Comparison of ENCODE assay signal across 36 cellular contexts in genomic region chr5:39160576-39161213, GRCh38. TPM values are rescaled to one million over a fixed set of nuclear protein-coding genes. Genes with fewer than 3 reads are reported as not detected.
A peak's percentile ranks its signal among the peaks of the same experiment; 100 is the strongest.
DNase-seq lines count a peak whose midpoint lies in the region; ATAC-seq and TF ChIP-seq lines count a peak whose summit lies in the region.
"Had no signal": no experiment of that assay in that cellular context is flagged by ENCODE, and none has a peak within 500 bp of the region (broad histone marks: within the 10 kb centered on the region; RNA-seq: fewer than 3 reads in every experiment).

No MANE protein-coding gene starts in this region.

- H3K27me3 ChIP-seq in CD4-positive, alpha-beta memory T cell (ENCODE audit: insufficient read depth, low read length), result no peaks in the 10 kb centered on the region
- H3K27me3 ChIP-seq in naive thymus-derived CD4-positive, alpha-beta T cell (ENCODE audit: control insufficient read depth in 2 of 2, insufficient read depth in 2 of 2, low read length in 2 of 2), result no peaks in the 10 kb centered on the region
- H3K27me3 ChIP-seq: brain microvascular endothelial cell, gastroesophageal sphincter, neural progenitor cell, right atrium auricular region, testis had no signal

- no peak overlapping the region for H3K4me3 ChIP-seq in CD4-positive, alpha-beta memory T cell (ENCODE audit: low read length in 2 of 2)
- no peak overlapping the region for H3K4me3 ChIP-seq in naive thymus-derived CD4-positive, alpha-beta T cell (ENCODE audit: low read length)
- H3K4me3 ChIP-seq: A549, gastroesophageal sphincter, GM12878, GM23338, neural progenitor cell, right atrium auricular region, SJCRH30, testis had no signal

- no peaks in the 10 kb centered on the region for H3K9me3 ChIP-seq in CD4-positive, alpha-beta memory T cell (ENCODE audit: control insufficient read depth in 1 of 2, low read length in 2 of 2)
- H3K9me3 ChIP-seq in naive thymus-derived CD4-positive, alpha-beta T cell (ENCODE audit: control insufficient read depth in 2 of 3, low read length in 3 of 3), result no peaks in the 10 kb centered on the region
- H3K9me3 ChIP-seq: A549, gastroesophageal sphincter, right atrium auricular region, SJCRH30, testis had no signal

- peaks cover 100% of the 10 kb centered on the region for H3K4me1 ChIP-seq in CD4-positive, alpha-beta memory T cell (ENCODE audit: insufficient read depth, low read length)
- peaks cover 68 to 89% of the 10 kb centered on the region in 2 donors for H3K4me1 ChIP-seq in naive thymus-derived CD4-positive, alpha-beta T cell (ENCODE audit: control insufficient read depth in 2 of 2, insufficient read depth in 2 of 2, low read length in 2 of 2)
- H3K4me1 ChIP-seq: gastroesophageal sphincter, neural progenitor cell, parathyroid adenoma, right atrium auricular region, SJCRH30, testis had no signal

- ATAC-seq in activated CD8-positive, alpha-beta T cell treated with anti-CD3 and anti-CD28 coated beads for 36 hours, result no peak
- no peak for ATAC-seq in activated CD8-positive, alpha-beta T cell treated with anti-CD3 and anti-CD28 coated beads, Interleukin-2, amount 10 ng/mL, durations not matched to agents 7 days and 5 days
- ATAC-seq in naive thymus-derived CD4-positive, alpha-beta T cell, result peak; percentile 51
- ATAC-seq in HG03159 (IDR thresholded peaks at IDR 0.05; ENCODE audit: unreplicated experiment), result no peak
- ATAC-seq: A549, gastroesophageal sphincter, GM12878, GM23338 had no signal

- peak overlapping the region; percentile 16 for H3K27ac ChIP-seq in CD4-positive, alpha-beta memory T cell (ENCODE audit: low read depth, low read length)
- peak overlapping the region; percentile 52 for H3K27ac ChIP-seq in naive thymus-derived CD4-positive, alpha-beta T cell (ENCODE audit: low read depth, low read length)
- H3K27ac ChIP-seq: A549, brain microvascular endothelial cell, gastroesophageal sphincter, neural progenitor cell, parathyroid adenoma, right atrium auricular region, SJCRH30, testis, WERI-Rb-1 had no signal

- peaks cover 88% of the 10 kb centered on the region for H3K4me1 Mint-ChIP-seq in activated CD8-positive, alpha-beta T cell treated with anti-CD3 and anti-CD28 coated beads for 36 hours (ENCODE audit: low read depth)
- peaks cover 88% of the 10 kb centered on the region for H3K4me1 Mint-ChIP-seq in activated CD8-positive, alpha-beta T cell treated with anti-CD3 and anti-CD28 coated beads, Interleukin-2, amount 10 ng/mL, durations not matched to agents 7 days and 5 days (ENCODE audit: low read depth)
- peaks cover 69 to 93% (median 80%) of the 10 kb centered on the region in 4 donors for H3K4me1 Mint-ChIP-seq in CD4-positive, alpha-beta memory T cell
- peaks cover 86% of the 10 kb centered on the region for H3K4me1 Mint-ChIP-seq in activated CD4-positive, alpha-beta memory T cell treated with anti-CD3 and anti-CD28 coated beads, Interleukin-2, amount 10 ng/mL, durations not matched to agents 7 days and 5 days
- H3K4me1 Mint-ChIP-seq in naive thymus-derived CD4-positive, alpha-beta T cell, result peaks cover 68 to 99% (median 92%) of the 10 kb centered on the region in 7 donors
- H3K4me1 Mint-ChIP-seq: GM23338 had no signal

- POLR2A ChIA-PET in activated CD8-positive, alpha-beta T cell treated with anti-CD3 and anti-CD28 coated beads for 36 hours (lab: Charles Lee), result interaction anchor here (1.0 kb wide), 1 partner anchor 30 kb away, joined by 4 read pairs; no protein-coding TSS in a partner anchor
- POLR2A ChIA-PET in activated CD8-positive, alpha-beta T cell treated with anti-CD3 and anti-CD28 coated beads, Interleukin-2, amount 10 ng/mL, durations not matched to agents 7 days and 5 days (lab: Charles Lee), result no interaction called here
- POLR2A ChIA-PET in CD4-positive, alpha-beta memory T cell (lab: Charles Lee; ENCODE audit: partially characterized antibody), result interaction anchor here (0.7 to 15.0 kb wide), 9 partner anchors 8 to 60 kb away, joined by 3 to 275 read pairs (median 4); no protein-coding TSS in a partner anchor
- POLR2A ChIA-PET in activated CD4-positive, alpha-beta memory T cell treated with anti-CD3 and anti-CD28 coated beads, Interleukin-2, amount 10 ng/mL, durations not matched to agents 7 days and 5 days (lab: Charles Lee), result interaction anchor here (1.0 to 1.5 kb wide), 6 partner anchors 14 to 51 kb away, joined by 3 to 6 read pairs (median 4); no protein-coding TSS in a partner anchor
- POLR2A ChIA-PET in naive thymus-derived CD4-positive, alpha-beta T cell (lab: Charles Lee), result interaction anchor here (0.6 to 1.7 kb wide), 5 partner anchors 14 to 145 kb away, joined by 3 to 5 read pairs (median 4); no protein-coding TSS in a partner anchor

- TF ChIP-seq CTCF in activated CD8-positive, alpha-beta T cell treated with anti-CD3 and anti-CD28 coated beads for 36 hours (IDR thresholded peaks at IDR 0.05), result no peak

- H3K9me3 Mint-ChIP-seq in activated CD8-positive, alpha-beta T cell treated with anti-CD3 and anti-CD28 coated beads for 36 hours, result peaks cover 5% of the 10 kb centered on the region
- no peaks in the 10 kb centered on the region for H3K9me3 Mint-ChIP-seq in activated CD8-positive, alpha-beta T cell treated with anti-CD3 and anti-CD28 coated beads, Interleukin-2, amount 10 ng/mL, durations not matched to agents 7 days and 5 days (ENCODE audit: insufficient read depth)
- H3K9me3 Mint-ChIP-seq in CD4-positive, alpha-beta memory T cell, result no peaks in the 10 kb centered on the region
- H3K9me3 Mint-ChIP-seq in activated CD4-positive, alpha-beta memory T cell treated with anti-CD3 and anti-CD28 coated beads, Interleukin-2, amount 10 ng/mL, durations not matched to agents 7 days and 5 days, result no peaks in the 10 kb centered on the region
- peaks cover 0 to 7% (median 0%) of the 10 kb centered on the region in 11 donors for H3K9me3 Mint-ChIP-seq in naive thymus-derived CD4-positive, alpha-beta T cell
- H3K9me3 Mint-ChIP-seq: GM23338, HFFc6, neural progenitor cell had no signal

- no peaks in the 10 kb centered on the region for H3K27me3 Mint-ChIP-seq in activated CD8-positive, alpha-beta T cell treated with anti-CD3 and anti-CD28 coated beads for 36 hours
- H3K27me3 Mint-ChIP-seq in activated CD8-positive, alpha-beta T cell treated with anti-CD3 and anti-CD28 coated beads, Interleukin-2, amount 10 ng/mL, durations not matched to agents 7 days and 5 days (ENCODE audit: low read depth), result no peaks in the 10 kb centered on the region
- no peaks in the 10 kb centered on the region for H3K27me3 Mint-ChIP-seq in CD4-positive, alpha-beta memory T cell
- no peaks in the 10 kb centered on the region for H3K27me3 Mint-ChIP-seq in activated CD4-positive, alpha-beta memory T cell treated with anti-CD3 and anti-CD28 coated beads, Interleukin-2, amount 10 ng/mL, durations not matched to agents 7 days and 5 days
- H3K27me3 Mint-ChIP-seq in naive thymus-derived CD4-positive, alpha-beta T cell, result no peaks in the 10 kb centered on the region

- intact Hi-C loops in activated CD8-positive, alpha-beta T cell treated with anti-CD3 and anti-CD28 coated beads for 36 hours (cut with micrococcal nuclease), result no loop called here
- intact Hi-C loops in CD4-positive, alpha-beta memory T cell (cut with micrococcal nuclease), result loop anchor here (5.0 kb wide), 1 partner anchor 37 kb away; no protein-coding TSS in a partner anchor
- intact Hi-C loops in naive thymus-derived CD4-positive, alpha-beta T cell (cut with micrococcal nuclease), result loop anchor here in 1 of 2 donors (1.0 kb wide), 1 partner anchor 7 kb away; no protein-coding TSS in a partner anchor

- H3K4me3 Mint-ChIP-seq in activated CD8-positive, alpha-beta T cell treated with anti-CD3 and anti-CD28 coated beads for 36 hours, result peak overlapping the region; percentile 6
- no peak overlapping the region for H3K4me3 Mint-ChIP-seq in activated CD8-positive, alpha-beta T cell treated with anti-CD3 and anti-CD28 coated beads, Interleukin-2, amount 10 ng/mL, durations not matched to agents 7 days and 5 days
- peak overlapping the region; percentile 33 to 84 (median 72) for H3K4me3 Mint-ChIP-seq in CD4-positive, alpha-beta memory T cell
- H3K4me3 Mint-ChIP-seq in activated CD4-positive, alpha-beta memory T cell treated with anti-CD3 and anti-CD28 coated beads, Interleukin-2, amount 10 ng/mL, durations not matched to agents 7 days and 5 days, result peak overlapping the region; percentile 0
- H3K4me3 Mint-ChIP-seq in naive thymus-derived CD4-positive, alpha-beta T cell, result peak overlapping the region; percentile 3 to 81 (median 54)
- H3K4me3 Mint-ChIP-seq: GM23338, HFFc6, neural progenitor cell had no signal

- peak overlapping the region; percentile 69 for H3K27ac Mint-ChIP-seq in activated CD8-positive, alpha-beta T cell treated with anti-CD3 and anti-CD28 coated beads for 36 hours
- no peak overlapping the region for H3K27ac Mint-ChIP-seq in activated CD8-positive, alpha-beta T cell treated with anti-CD3 and anti-CD28 coated beads, Interleukin-2, amount 10 ng/mL, durations not matched to agents 7 days and 5 days
- H3K27ac Mint-ChIP-seq in CD4-positive, alpha-beta memory T cell, result peak overlapping the region; percentile 63 to 95 (median 90)
- H3K27ac Mint-ChIP-seq in activated CD4-positive, alpha-beta memory T cell treated with anti-CD3 and anti-CD28 coated beads, Interleukin-2, amount 10 ng/mL, durations not matched to agents 7 days and 5 days, result peak overlapping the region; percentile 4
- peak overlapping the region in 8 of 9 donors; percentile 41 to 94 (median 72) for H3K27ac Mint-ChIP-seq in naive thymus-derived CD4-positive, alpha-beta T cell
- H3K27ac Mint-ChIP-seq: GM23338, HFFc6, neural progenitor cell had no signal

- CTCF ChIA-PET in activated CD8-positive, alpha-beta T cell treated with anti-CD3 and anti-CD28 coated beads for 36 hours (lab: Charles Lee), result interaction anchor here (0.9 to 1.4 kb wide), 5 partner anchors 11 to 57 kb away, joined by 3 to 5 read pairs (median 3); no protein-coding TSS in a partner anchor
- CTCF ChIA-PET in activated CD8-positive, alpha-beta T cell treated with anti-CD3 and anti-CD28 coated beads, Interleukin-2, amount 10 ng/mL, durations not matched to agents 7 days and 5 days (lab: Charles Lee), result interaction anchor here (1.0 to 2.4 kb wide), 5 partner anchors 16 to 123 kb away, joined by 3 to 15 read pairs (median 4); no protein-coding TSS in a partner anchor
- CTCF ChIA-PET in CD4-positive, alpha-beta memory T cell (lab: Charles Lee; ENCODE audit: partially characterized antibody), result interaction anchor here (0.6 to 2.6 kb wide), 7 partner anchors 11 to 123 kb away, joined by 3 to 10 read pairs (median 3); no protein-coding TSS in a partner anchor
- CTCF ChIA-PET in activated CD4-positive, alpha-beta memory T cell treated with anti-CD3 and anti-CD28 coated beads, Interleukin-2, amount 10 ng/mL, durations not matched to agents 7 days and 5 days (lab: Charles Lee), result no interaction called here
- CTCF ChIA-PET in naive thymus-derived CD4-positive, alpha-beta T cell (lab: Charles Lee), result interaction anchor here (1.3 to 1.4 kb wide), 2 partner anchors 18 to 57 kb away, joined by 3 to 4 read pairs; no protein-coding TSS in a partner anchor

- peaks cover 25% of the 10 kb centered on the region for H3K36me3 Mint-ChIP-seq in activated CD8-positive, alpha-beta T cell treated with anti-CD3 and anti-CD28 coated beads for 36 hours (ENCODE audit: low read depth)
- peaks cover 61% of the 10 kb centered on the region for H3K36me3 Mint-ChIP-seq in activated CD8-positive, alpha-beta T cell treated with anti-CD3 and anti-CD28 coated beads, Interleukin-2, amount 10 ng/mL, durations not matched to agents 7 days and 5 days (ENCODE audit: low read depth)
- H3K36me3 Mint-ChIP-seq in CD4-positive, alpha-beta memory T cell, result peaks cover 35 to 59% of the 10 kb centered on the region in 2 donors
- H3K36me3 Mint-ChIP-seq in activated CD4-positive, alpha-beta memory T cell treated with anti-CD3 and anti-CD28 coated beads, Interleukin-2, amount 10 ng/mL, durations not matched to agents 7 days and 5 days (ENCODE audit: low read depth), result peaks cover 55% of the 10 kb centered on the region
- H3K36me3 Mint-ChIP-seq in naive thymus-derived CD4-positive, alpha-beta T cell, result peaks cover 14 to 50% (median 44%) of the 10 kb centered on the region in 5 donors
- H3K36me3 Mint-ChIP-seq: neural progenitor cell had no signal

- peaks cover 1% of the 10 kb centered on the region for H3K36me3 ChIP-seq in CD4-positive, alpha-beta memory T cell (ENCODE audit: insufficient read depth, low read length)
- H3K36me3 ChIP-seq in naive thymus-derived CD4-positive, alpha-beta T cell (ENCODE audit: control insufficient read depth in 2 of 3, insufficient read depth in 3 of 3, low read length in 3 of 3), result peaks cover 0 to 7% (median 0%) of the 10 kb centered on the region in 3 experiments
- H3K36me3 ChIP-seq: brain microvascular endothelial cell, gastroesophageal sphincter, neural progenitor cell, right atrium auricular region, SJCRH30, WERI-Rb-1 had no signal

- DNase-seq in activated CD8-positive, alpha-beta T cell treated with anti-CD3 and anti-CD28 coated beads for 36 hours, result no peak
- DNase-seq in activated CD8-positive, alpha-beta T cell treated with anti-CD3 and anti-CD28 coated beads, Interleukin-2, amount 10 ng/mL, durations not matched to agents 7 days and 5 days, result no peak
- DNase-seq in CD4-positive, alpha-beta memory T cell, result no peak
- DNase-seq in activated CD4-positive, alpha-beta memory T cell treated with anti-CD3 and anti-CD28 coated beads, Interleukin-2, amount 10 ng/mL, durations not matched to agents 7 days and 5 days, result no peak
- no peak for DNase-seq in naive thymus-derived CD4-positive, alpha-beta T cell
- DNase-seq in A172 (ENCODE audit: low spot score) (no peak), NOMO-1 treated with DMSO at 0.1 percent for 48 hours (lab: John Stamatoyannopoulos, UW; ENCODE audit: unreplicated experiment) (no peak)
- DNase-seq: activated CD4-positive, alpha-beta T cell treated with anti-CD3 and anti-CD28 coated beads, Interleukin-2, amount 50 U/mL, for 1 hour; activated CD8-positive, alpha-beta memory T cell treated with anti-CD3 and anti-CD28 coated beads, Interleukin-2, amount 50 U/mL, for 48 hours; activated gamma-delta T cell; AML-193; amygdala; brain microvascular endothelial cell; DMS153; HFFc6; hypothalamus; NCI-H1092; NCI-H1694; NCI-H446 treated with DMSO at 0.1 percent for 48 hours; SJCRH30; small intestine; stimulated activated naive CD4-positive, alpha-beta T cell; SW 1271; T1000; testis; WERI-Rb-1 had no signal

RNA-seq across cellular contexts. Expression of gene FYB1, which starts 58.7 kb away (rescaled TPM):
- 10 to 100 TPM; 82.8 to 83.0 TPM for total RNA-seq in activated CD8-positive, alpha-beta T cell treated with anti-CD3 and anti-CD28 coated beads for 36 hours
- total RNA-seq in activated CD8-positive, alpha-beta T cell treated with anti-CD3 and anti-CD28 coated beads, Interleukin-2, amount 10 ng/mL, durations not matched to agents 7 days and 5 days, result 100 to 1,000 TPM; 198 to 215 TPM
- total RNA-seq in CD4-positive, alpha-beta memory T cell, result 100 to 1,000 TPM; 571 to 596 TPM
- polyA plus RNA-seq in CD4-positive, alpha-beta memory T cell, result 100 to 1,000 TPM; 184 to 414 TPM
- total RNA-seq in activated CD4-positive, alpha-beta memory T cell treated with anti-CD3 and anti-CD28 coated beads, Interleukin-2, amount 10 ng/mL, durations not matched to agents 7 days and 5 days, result 100 to 1,000 TPM; 260 to 270 TPM
- total RNA-seq in naive thymus-derived CD4-positive, alpha-beta T cell, result 100 to 1,000 TPM; 310 to 701 (median 497) TPM
- 100 to 1,000 TPM; 342 to 488 TPM for polyA plus RNA-seq in naive thymus-derived CD4-positive, alpha-beta T cell
- 0.05 and 0.12 TPM in 2 replicates for total RNA-seq in A172 (2014; rRNA removed; shearing (Covaris generic))
- total RNA-seq: chondrocyte, GM23338, HT-29, SJCRH30 had no signal
- polyA plus RNA-seq: GM23338 had no signal

Comparison
In these comparisons a context has a peak if more than half of its experiments do, and no peak if none do; other contexts are left out.
1. RNA of gene FYB1, which starts 58.7 kb away (total RNA-seq): 571 to 596 TPM in CD4-positive, alpha-beta memory T cell, 310 to 701 TPM in naive thymus-derived CD4-positive, alpha-beta T cell, 260 to 270 TPM in activated CD4-positive, alpha-beta memory T cell treated with anti-CD3 and anti-CD28 coated beads, Interleukin-2, amount 10 ng/mL, durations not matched to agents 7 days and 5 days, 198 to 215 TPM in activated CD8-positive, alpha-beta T cell treated with anti-CD3 and anti-CD28 coated beads, Interleukin-2, amount 10 ng/mL, durations not matched to agents 7 days and 5 days and 82.8 to 83.0 TPM in activated CD8-positive, alpha-beta T cell treated with anti-CD3 and anti-CD28 coated beads for 36 hours; 0.05 to 0.12 TPM in A172; every median in the first group is over 10 times any median in the second.